Comparison of ENCODE assay signal across 9 cellular contexts in the genomic region with DNA sequence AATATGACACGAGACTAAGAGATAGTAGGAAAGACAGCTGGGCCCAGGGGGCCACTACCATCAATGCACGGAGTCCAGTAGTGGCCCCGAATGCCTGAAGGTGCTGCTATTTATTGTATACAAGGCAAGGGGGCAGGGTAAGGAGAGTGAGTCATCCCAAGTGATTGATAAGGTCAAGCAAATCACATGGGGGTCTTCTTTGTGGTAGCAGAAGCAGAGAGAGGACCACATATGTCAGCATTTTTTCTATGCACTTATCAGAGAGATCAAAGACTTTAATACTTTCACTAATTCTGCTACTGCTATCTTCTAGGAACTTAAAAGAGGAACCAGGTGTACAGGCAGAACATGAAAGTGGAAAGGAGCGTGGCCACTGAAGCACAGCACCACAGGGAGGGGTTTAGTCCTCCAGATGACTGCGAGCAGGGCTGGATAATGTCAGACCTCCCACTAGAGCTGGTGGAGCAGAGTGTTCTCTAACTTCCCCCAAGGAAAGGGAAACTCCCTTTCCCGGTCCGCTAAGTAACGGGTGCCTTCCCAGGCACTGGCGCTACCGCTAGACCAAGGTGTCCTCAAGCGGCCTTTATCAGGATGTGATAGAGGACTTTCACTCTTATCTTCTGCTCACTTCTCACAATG. TPM values are rescaled to one million over a fixed set of nuclear protein-coding genes. Genes with fewer than 3 reads are reported as not detected.
DNase-seq lines count a peak whose midpoint lies in the region; ATAC-seq and TF ChIP-seq lines count a peak whose summit lies in the region.
"Had no signal": no experiment of that assay in that cellular context is flagged by ENCODE, and none has a peak within 500 bp of the region (broad histone marks: within the 10 kb centered on the region; RNA-seq: fewer than 3 reads in every experiment).

No MANE protein-coding gene starts in this region.

- H3K27ac ChIP-seq in lung (ENCODE audit: low read depth in 1 of 2, low read length in 1 of 2) = peak overlapping the region; percentile 13 to 26

- peaks cover 0 to 3% of the 10 kb centered on the region in 2 donors for H3K36me3 Mint-ChIP-seq in CD14-positive monocyte

- ATAC-seq in lung (ENCODE audit: insufficient read depth, low FRiP score) (no peak), HG03139 (IDR thresholded peaks at IDR 0.05; ENCODE audit: unreplicated experiment) (no peak), SK-N-SH treated with all-trans-retinoic acid at 6 μM for 48 hours (no peak)

- DNase-seq in CD14-positive monocyte (ENCODE audit: low spot score) (no peak), GM20000 (ENCODE audit: low spot score) (peak; percentile 62), OCI-M1 (lab: John Stamatoyannopoulos, UW) (peak; percentile 74), lung (ENCODE audit: low spot score) (no peak)
- no peak for DNase-seq in activated CD4-positive, alpha-beta T cell treated with anti-CD3 and anti-CD28 coated beads, Interleukin-2, amount 50 U/mL, for 48 hours
- DNase-seq in activated CD8-positive, alpha-beta memory T cell treated with anti-CD3 and anti-CD28 coated beads, Interleukin-2, amount 50 U/mL, for 4 hours = no peak
- DNase-seq: activated naive CD4-positive, alpha-beta T cell treated with Interleukin-2 at 50 U/mL for 16 hours had no signal

- H3K4me1 ChIP-seq in lung (ENCODE audit: control insufficient read depth in 2 of 2, insufficient read depth in 2 of 2, low read length in 2 of 2) = peaks cover 1 to 6% of the 10 kb centered on the region in 2 donors

- H3K4me3 Mint-ChIP-seq in CD14-positive monocyte = peak overlapping the region; percentile 55 to 75

- TF ChIP-seq CTCF in CD14-positive monocyte (IDR thresholded peaks at IDR 0.05) = no peak
- TF ChIP-seq CTCF in GM20000 (IDR thresholded peaks at IDR 0.05; ENCODE audit: extremely low read depth, missing control alignments) = no peak
- no peak for TF ChIP-seq CTCF in lung (IDR thresholded peaks at IDR 0.05; ENCODE audit: control extremely low read depth, extremely low read depth)

- no peaks in the 10 kb centered on the region for H3K27me3 ChIP-seq in lung (ENCODE audit: control insufficient read depth, insufficient read depth)

- intact Hi-C loops in CD14-positive monocyte (cut with micrococcal nuclease) = loop anchor here in 1 of 2 donors (2.0 kb wide), 1 partner anchor 14 kb away; no protein-coding TSS in a partner anchor

- peaks cover 0 to 4% (median 0%) of the 10 kb centered on the region in 7 donors for H3K9me3 Mint-ChIP-seq in CD14-positive monocyte

- H3K27ac Mint-ChIP-seq in CD14-positive monocyte = peak overlapping the region in 1 of 7 donors; percentile 60

- H3K9me3 ChIP-seq in lung (ENCODE audit: control insufficient read depth in 2 of 2, insufficient read depth in 1 of 2, low read length in 1 of 2) = no peaks in the 10 kb centered on the region

- no peak overlapping the region for H3K4me3 ChIP-seq in lung

- H3K4me1 Mint-ChIP-seq in CD14-positive monocyte = peaks cover 32% of the 10 kb centered on the region

- peaks cover 0 to 8% (median 1%) of the 10 kb centered on the region in 3 donors for H3K27me3 Mint-ChIP-seq in CD14-positive monocyte (ENCODE audit: low read depth in 3 of 3)

- no peaks in the 10 kb centered on the region for H3K36me3 ChIP-seq in lung (ENCODE audit: control insufficient read depth in 2 of 2, insufficient read depth in 2 of 2, low read length in 2 of 2)

- WGBS in lung, 2 donors = 41 to 52% methylated on average over 11 of the region's 11 CpGs

TF ChIP-seq in SK-N-SH treated with all-trans-retinoic acid at 6 μM for 48 hours, 23 proteins besides CTCF, POLR2A, EP300 and RAD21 (continues in another document):
- TF ChIP-seq TCF4 (CRISPR knock-in tag; IDR thresholded peaks at IDR 0.05; ENCODE audit: borderline replicate concordance) (no peak), CSRNP3 (CRISPR knock-in tag; IDR thresholded peaks at IDR 0.05) (no peak), PATZ1 (CRISPR knock-in tag; IDR thresholded peaks at IDR 0.05; ENCODE audit: borderline replicate concordance) (no peak), TOX (CRISPR knock-in tag; IDR thresholded peaks at IDR 0.05; ENCODE audit: borderline replicate concordance) (no peak), ZNF8 (CRISPR knock-in tag; IDR thresholded peaks at IDR 0.05) (no peak), PPARA (CRISPR knock-in tag; IDR thresholded peaks at IDR 0.05; ENCODE audit: borderline replicate concordance) (no peak), ZNF70 (CRISPR knock-in tag; IDR thresholded peaks at IDR 0.05) (no peak), SNAI2 (CRISPR knock-in tag; IDR thresholded peaks at IDR 0.05) (no peak), GLIS3 (CRISPR knock-in tag; IDR thresholded peaks at IDR 0.05) (no peak), OSR1 (CRISPR knock-in tag; IDR thresholded peaks at IDR 0.05) (no peak), CSDC2 (CRISPR knock-in tag; IDR thresholded peaks at IDR 0.05) (no peak), ZNF565 (CRISPR knock-in tag; conservative IDR thresholded peaks at IDR 0.05; ENCODE audit: low read depth) (no peak), ZFP3 (CRISPR knock-in tag; IDR thresholded peaks at IDR 0.05) (no peak), RARB (CRISPR knock-in tag; IDR thresholded peaks at IDR 0.05) (no peak), BACH2 (CRISPR knock-in tag; IDR thresholded peaks at IDR 0.05; ENCODE audit: borderline replicate concordance) (no peak), ZC3H10 (CRISPR knock-in tag; IDR thresholded peaks at IDR 0.05) (no peak), ZFP30 (CRISPR knock-in tag; IDR thresholded peaks at IDR 0.05) (no peak)
- TF ChIP-seq, protein P1, sequence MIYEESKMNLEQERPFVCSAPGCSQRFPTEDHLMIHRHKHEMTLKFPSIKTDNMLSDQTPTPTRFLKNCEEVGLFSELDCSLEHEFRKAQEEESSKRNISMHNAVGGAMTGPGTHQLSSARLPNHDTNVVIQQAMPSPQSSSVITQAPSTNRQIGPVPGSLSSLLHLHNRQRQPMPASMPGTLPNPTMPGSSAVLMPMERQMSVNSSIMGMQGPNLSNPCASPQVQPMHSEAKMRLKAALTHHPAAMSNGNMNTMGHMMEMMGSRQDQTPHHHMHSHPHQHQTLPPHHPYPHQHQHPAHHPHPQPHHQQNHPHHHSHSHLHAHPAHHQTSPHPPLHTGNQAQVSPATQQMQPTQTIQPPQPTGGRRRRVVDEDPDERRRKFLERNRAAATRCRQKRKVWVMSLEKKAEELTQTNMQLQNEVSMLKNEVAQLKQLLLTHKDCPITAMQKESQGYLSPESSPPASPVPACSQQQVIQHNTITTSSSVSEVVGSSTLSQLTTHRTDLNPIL (CRISPR knock-in tag; IDR thresholded peaks at IDR 0.05; ENCODE audit: low read depth) = no peak
- TF ChIP-seq, protein P2, sequence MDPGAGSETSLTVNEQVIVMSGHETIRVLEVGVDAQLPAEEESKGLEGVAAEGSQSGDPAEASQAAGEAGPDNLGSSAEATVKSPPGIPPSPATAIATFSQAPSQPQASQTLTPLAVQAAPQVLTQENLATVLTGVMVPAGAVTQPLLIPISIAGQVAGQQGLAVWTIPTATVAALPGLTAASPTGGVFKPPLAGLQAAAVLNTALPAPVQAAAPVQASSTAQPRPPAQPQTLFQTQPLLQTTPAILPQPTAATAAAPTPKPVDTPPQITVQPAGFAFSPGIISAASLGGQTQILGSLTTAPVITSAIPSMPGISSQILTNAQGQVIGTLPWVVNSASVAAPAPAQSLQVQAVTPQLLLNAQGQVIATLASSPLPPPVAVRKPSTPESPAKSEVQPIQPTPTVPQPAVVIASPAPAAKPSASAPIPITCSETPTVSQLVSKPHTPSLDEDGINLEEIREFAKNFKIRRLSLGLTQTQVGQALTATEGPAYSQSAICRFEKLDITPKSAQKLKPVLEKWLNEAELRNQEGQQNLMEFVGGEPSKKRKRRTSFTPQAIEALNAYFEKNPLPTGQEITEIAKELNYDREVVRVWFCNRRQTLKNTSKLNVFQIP (CRISPR knock-in tag; IDR thresholded peaks at IDR 0.05; ENCODE audit: borderline replicate concordance, low read depth) = no peak

RNA-seq across cellular contexts. Expression of gene ARL4D, which starts 26.4 kb away (rescaled TPM):
- polyA plus RNA-seq in CD14-positive monocyte (1 to 10 TPM in 1 of 2 donors, under 1 TPM in 1; 0.75 to 2.4 TPM), lung (10 to 100 TPM; 16.2 to 37.8 TPM)
- 10 to 100 TPM; 10.3 to 16.6 TPM for total RNA-seq in lung

Comparison
In these comparisons a context has a peak if more than half of its experiments do, and no peak if none do; other contexts are left out.
1. DNase-seq: peak in GM20000 (single experiment) and OCI-M1 (single experiment); none in CD14-positive monocyte (single experiment), lung (single experiment), activated CD4-positive, alpha-beta T cell treated with anti-CD3 and anti-CD28 coated beads, Interleukin-2, amount 50 U/mL, for 48 hours (0 of 2) and activated CD8-positive, alpha-beta memory T cell treated with anti-CD3 and anti-CD28 coated beads, Interleukin-2, amount 50 U/mL, for 4 hours (single experiment).
2. RNA of gene ARL4D, which starts 26.4 kb away (polyA plus RNA-seq): 16.2 to 37.8 TPM in lung; 0.75 to 2.4 TPM in CD14-positive monocyte; every median in the first group is over 4 times any median in the second.